In genomic region chr11:6900327-6900999, GRCh38 we compare ENCODE assay signal across 23 cellular contexts. TPM values are rescaled to one million over a fixed set of nuclear protein-coding genes. Genes with fewer than 3 reads are reported as not detected.
DNase-seq lines count a peak whose midpoint lies in the region; ATAC-seq and TF ChIP-seq lines count a peak whose summit lies in the region.
"Had no signal": no experiment of that assay in that cellular context is flagged by ENCODE, and none has a peak within 500 bp of the region (broad histone marks: within the 10 kb centered on the region; RNA-seq: fewer than 3 reads in every experiment).

No MANE protein-coding gene starts in this region.

- POLR2A ChIA-PET in MCF 10A (lab: Yijun Ruan, JAX), result interaction anchor here (0.6 to 1.2 kb wide), 2 partner anchors 26 to 428 kb away, joined by 3 to 4 read pairs; partner anchors contain the start of gene ZNF215
- POLR2A ChIA-PET in activated CD4-positive, alpha-beta T cell treated with anti-CD3 and anti-CD28 coated beads, Interleukin-2, amount 10 ng/mL, durations not matched to agents 7 days and 5 days (lab: Charles Lee), result no interaction called here

- H3K36me3 Mint-ChIP-seq in MCF 10A (ENCODE audit: insufficient read depth, unreplicated experiment) (no peaks in the 10 kb centered on the region), endodermal cell (ENCODE audit: low read depth) (no peaks in the 10 kb centered on the region)
- no peaks in the 10 kb centered on the region for H3K36me3 Mint-ChIP-seq in activated CD4-positive, alpha-beta T cell treated with anti-CD3 and anti-CD28 coated beads, Interleukin-2, amount 10 ng/mL, durations not matched to agents 7 days and 5 days (ENCODE audit: low read depth)
- H3K36me3 Mint-ChIP-seq: CD4-positive, alpha-beta memory T cell; IgD-negative memory B cell had no signal

- CTCF ChIA-PET in MCF 10A (lab: Yijun Ruan, JAX), result interaction anchor here (0.5 to 1.3 kb wide), 5 partner anchors 9 to 544 kb away, joined by 3 to 6 read pairs (median 3); partner anchors contain the start of gene OR10A2
- CTCF ChIA-PET in activated CD4-positive, alpha-beta T cell treated with anti-CD3 and anti-CD28 coated beads, Interleukin-2, amount 10 ng/mL, durations not matched to agents 7 days and 5 days (lab: Charles Lee), result no interaction called here

- H2AFZ ChIP-seq in OCI-LY3 (ENCODE audit: low read depth, low read length), result no peak overlapping the region

- intact Hi-C loops in MCF 10A (cut with micrococcal nuclease) (no loop called here), breast epithelium (cut with DNase I; ENCODE audit: low total_unique reads) (no loop called here)

- BruUV-seq in MCF 10A (replicated peaks; lab: Mats Ljungman, UMichigan), result no TSS peak

- H3K9ac ChIP-seq in OCI-LY3 (ENCODE audit: low read length) (no peak overlapping the region), endodermal cell (ENCODE audit: extremely low read depth, low read length, poor library complexity, severe bottlenecking) (no peak overlapping the region)

- H3K4me1 ChIP-seq in breast epithelium, result no peaks in the 10 kb centered on the region
- H3K4me1 ChIP-seq in OCI-LY3 (ENCODE audit: low read length), result peaks cover 2% of the 10 kb centered on the region
- no peaks in the 10 kb centered on the region for H3K4me1 ChIP-seq in endodermal cell (ENCODE audit: control insufficient read depth, insufficient read depth, low read length)

- H3K79me2 ChIP-seq in OCI-LY3 (ENCODE audit: low read length), result no peaks in the 10 kb centered on the region

- H3K4me2 ChIP-seq in OCI-LY3 (ENCODE audit: low read length), result no peak overlapping the region

- H4K20me1 ChIP-seq in OCI-LY3 (ENCODE audit: insufficient read depth, low read length), result no peaks in the 10 kb centered on the region

- H3K36me3 ChIP-seq in breast epithelium, result no peaks in the 10 kb centered on the region
- no peaks in the 10 kb centered on the region for H3K36me3 ChIP-seq in OCI-LY3 (replicated peaks; ENCODE audit: low read depth, low read length)
- no peaks in the 10 kb centered on the region for H3K36me3 ChIP-seq in endodermal cell (ENCODE audit: control insufficient read depth, insufficient read depth, low read length)

- ATAC-seq in HG03159 (IDR thresholded peaks at IDR 0.05; ENCODE audit: unreplicated experiment), result no peak
- ATAC-seq: right cardiac atrium; stimulated activated naive CD8-positive, alpha-beta T cell treated with anti-CD3 and anti-CD28 coated beads, Interleukin-15, Interleukin-2, amounts not matched to agents 100 U/mL and 50 U/mL, for 24 hours had no signal

- no peak for TF ChIP-seq POLR2A in breast epithelium (IDR thresholded peaks at IDR 0.05)

- H3K9me3 ChIP-seq in breast epithelium (no peaks in the 10 kb centered on the region), OCI-LY3 (ENCODE audit: insufficient read depth, low read length) (no peaks in the 10 kb centered on the region), endodermal cell (ENCODE audit: control insufficient read depth, low read length) (no peaks in the 10 kb centered on the region)

- H3K27me3 Mint-ChIP-seq in MCF 10A (ENCODE audit: insufficient read depth, unreplicated experiment), result no peaks in the 10 kb centered on the region
- H3K27me3 Mint-ChIP-seq in endodermal cell (ENCODE audit: insufficient read depth), result no peaks in the 10 kb centered on the region
- H3K27me3 Mint-ChIP-seq in activated CD4-positive, alpha-beta T cell treated with anti-CD3 and anti-CD28 coated beads, Interleukin-2, amount 10 ng/mL, durations not matched to agents 7 days and 5 days, result peaks cover 9% of the 10 kb centered on the region

- H3K27ac ChIP-seq in breast epithelium (no peak overlapping the region), OCI-LY3 (ENCODE audit: low read length) (no peak overlapping the region), endodermal cell (ENCODE audit: low read depth, low read length) (no peak overlapping the region)

- no peak overlapping the region for H3K4me3 ChIP-seq in breast epithelium
- H3K4me3 ChIP-seq in OCI-LY3 (ENCODE audit: low read length), result no peak overlapping the region
- H3K4me3 ChIP-seq in endodermal cell (ENCODE audit: low read length), result no peak overlapping the region

- H3K27me3 ChIP-seq in breast epithelium (no peaks in the 10 kb centered on the region), OCI-LY3 (ENCODE audit: low read depth, low read length) (no peaks in the 10 kb centered on the region; the same call in 1 of the 2 replicates), endodermal cell (ENCODE audit: control insufficient read depth, insufficient read depth, low read length, poor library complexity, severe bottlenecking) (no peaks in the 10 kb centered on the region)

- H3K27ac Mint-ChIP-seq in MCF 10A (ENCODE audit: low read depth, unreplicated experiment) (no peak overlapping the region), endodermal cell (no peak overlapping the region)
- H3K27ac Mint-ChIP-seq in activated CD4-positive, alpha-beta T cell treated with anti-CD3 and anti-CD28 coated beads, Interleukin-2, amount 10 ng/mL, durations not matched to agents 7 days and 5 days, result no peak overlapping the region
- H3K27ac Mint-ChIP-seq: CD4-positive, alpha-beta memory T cell; IgD-negative memory B cell; T-helper 1 cell treated with Interleukin-12 subunit alpha and Interleukin-12 subunit beta and Interleukin-4 antibody, amounts not matched to agents 30 μg/mL and 1 μg/mL, for 36 hours had no signal

- H3K4me1 Mint-ChIP-seq in MCF 10A (ENCODE audit: insufficient read depth, unreplicated experiment), result no peaks in the 10 kb centered on the region
- no peaks in the 10 kb centered on the region for H3K4me1 Mint-ChIP-seq in endodermal cell
- no peaks in the 10 kb centered on the region for H3K4me1 Mint-ChIP-seq in activated CD4-positive, alpha-beta T cell treated with anti-CD3 and anti-CD28 coated beads, Interleukin-2, amount 10 ng/mL, durations not matched to agents 7 days and 5 days
- H3K4me1 Mint-ChIP-seq: CD4-positive, alpha-beta memory T cell; IgD-negative memory B cell had no signal

- DNase-seq in MCF 10A (ENCODE audit: unreplicated experiment) (peak; percentile 15), breast epithelium (ENCODE audit: low spot score in 2 of 2) (no peak), endodermal cell (no peak), A172 (ENCODE audit: low spot score) (no peak), NCI-H446 treated with DMSO at 0.1 percent for 48 hours (lab: John Stamatoyannopoulos, UW) (no peak)
- DNase-seq in activated CD4-positive, alpha-beta T cell treated with anti-CD3 and anti-CD28 coated beads, Interleukin-2, amount 10 ng/mL, durations not matched to agents 7 days and 5 days, result no peak
- DNase-seq: ACHN; amygdala; CD4-positive, alpha-beta memory T cell; NCI-H1092; NCI-H748 treated with DMSO at 0.1 percent for 48 hours; occipital lobe; right cardiac atrium; stimulated activated naive CD8-positive, alpha-beta T cell treated with anti-CD3 and anti-CD28 coated beads, Interleukin-15, Interleukin-2, amounts not matched to agents 100 U/mL and 50 U/mL, for 24 hours had no signal

- H3K4me3 Mint-ChIP-seq in MCF 10A (ENCODE audit: unreplicated experiment) (no peak overlapping the region), endodermal cell (no peak overlapping the region)
- H3K4me3 Mint-ChIP-seq in activated CD4-positive, alpha-beta T cell treated with anti-CD3 and anti-CD28 coated beads, Interleukin-2, amount 10 ng/mL, durations not matched to agents 7 days and 5 days, result no peak overlapping the region
- H3K4me3 Mint-ChIP-seq: CD4-positive, alpha-beta memory T cell; IgD-negative memory B cell; T-helper 1 cell treated with Interleukin-12 subunit alpha and Interleukin-12 subunit beta and Interleukin-4 antibody, amounts not matched to agents 30 μg/mL and 1 μg/mL, for 36 hours had no signal

- TF ChIP-seq CTCF in MCF 10A (IDR thresholded peaks at IDR 0.05; ENCODE audit: unreplicated experiment) (no peak), breast epithelium (IDR thresholded peaks at IDR 0.05) (no peak), OCI-LY3 (IDR thresholded peaks at IDR 0.05; ENCODE audit: low read depth, low read length) (peak; percentile 23; the same call in 1 of the 2 replicates), endodermal cell (conservative IDR thresholded peaks at IDR 0.05) (peak; percentile 58)

- 50 to 92% methylated on average over 1 to 2 of the region's 2 CpGs for WGBS in endodermal cell (ENCODE audit: insufficient coverage in 1 of 2, insufficient read length in 1 of 2), 2 experiments

- H3K9me3 Mint-ChIP-seq in MCF 10A (ENCODE audit: unreplicated experiment) (no peaks in the 10 kb centered on the region), endodermal cell (peaks cover 18% of the 10 kb centered on the region)
- H3K9me3 Mint-ChIP-seq in activated CD4-positive, alpha-beta T cell treated with anti-CD3 and anti-CD28 coated beads, Interleukin-2, amount 10 ng/mL, durations not matched to agents 7 days and 5 days, result no peaks in the 10 kb centered on the region
- H3K9me3 Mint-ChIP-seq: IgD-negative memory B cell; T-helper 1 cell treated with Interleukin-12 subunit alpha and Interleukin-12 subunit beta and Interleukin-4 antibody, amounts not matched to agents 30 μg/mL and 1 μg/mL, for 36 hours had no signal

RNA-seq across cellular contexts. Expression of gene OR2D2, which starts 8.2 kb away (rescaled TPM):
- total RNA-seq in MCF 10A (2022) (0.37 and 0.56 TPM in 2 replicates), breast epithelium (under 1 TPM in 2 of 3 donors, not detected in 1; 0.44 to 0.66 TPM), endodermal cell (1 to 10 TPM in 1 of 2 donors, not detected in 1; 1.1 TPM)
- not detected for polyA plus RNA-seq in endodermal cell (2013, experiment 1 of 2)
- polyA plus RNA-seq in endodermal cell (2013, experiment 2 of 2), result not detected
- not detected in 2 replicates for total RNA-seq in A172 (2014; rRNA removed; shearing (Covaris generic))
- not detected for total RNA-seq in activated CD4-positive, alpha-beta T cell treated with anti-CD3 and anti-CD28 coated beads, Interleukin-2, amount 10 ng/mL, durations not matched to agents 7 days and 5 days
- total RNA-seq: CD4-positive, alpha-beta memory T cell; Daoy; mucosa of gallbladder; right cardiac atrium had no signal
- polyA plus RNA-seq: CD4-positive, alpha-beta memory T cell; IgD-negative memory B cell; right cardiac atrium had no signal

RNA-seq across cellular contexts. Expression of gene OR2D3, which starts 20.3 kb away (rescaled TPM):
- total RNA-seq in MCF 10A (2022) (not detected in 2 replicates), breast epithelium (not detected), endodermal cell (not detected)
- polyA plus RNA-seq in endodermal cell (2013, experiment 1 of 2), result not detected
- polyA plus RNA-seq in endodermal cell (2013, experiment 2 of 2), result not detected
- not detected in 2 replicates for total RNA-seq in A172 (2014; rRNA removed; shearing (Covaris generic))
- total RNA-seq in activated CD4-positive, alpha-beta T cell treated with anti-CD3 and anti-CD28 coated beads, Interleukin-2, amount 10 ng/mL, durations not matched to agents 7 days and 5 days, result not detected
- total RNA-seq: CD4-positive, alpha-beta memory T cell; cerebellum; Daoy; frontal cortex; mucosa of gallbladder; occipital lobe; right cardiac atrium; ureter had no signal
- polyA plus RNA-seq: CD4-positive, alpha-beta memory T cell; IgD-negative memory B cell; right cardiac atrium had no signal

RNA-seq across cellular contexts. Expression of gene OR10A4, which starts 24.0 kb away (rescaled TPM):
- not detected in 2 replicates for total RNA-seq in MCF 10A (2022)
- not detected for total RNA-seq in breast epithelium
- not detected for total RNA-seq in endodermal cell
- not detected for polyA plus RNA-seq in endodermal cell (2013, experiment 1 of 2)
- polyA plus RNA-seq in endodermal cell (2013, experiment 2 of 2), result not detected
- total RNA-seq in A172 (2014; rRNA removed; shearing (Covaris generic)), result not detected in 2 replicates
- total RNA-seq in activated CD4-positive, alpha-beta T cell treated with anti-CD3 and anti-CD28 coated beads, Interleukin-2, amount 10 ng/mL, durations not matched to agents 7 days and 5 days, result not detected
- total RNA-seq: CD4-positive, alpha-beta memory T cell; cerebellum; Daoy; frontal cortex; mucosa of gallbladder; occipital lobe; right cardiac atrium; ureter had no signal
- polyA plus RNA-seq: CD4-positive, alpha-beta memory T cell; IgD-negative memory B cell; right cardiac atrium had no signal

RNA-seq across cellular contexts. Expression of gene ZNF215, which starts 25.8 kb away (rescaled TPM):
- total RNA-seq in MCF 10A (2022), result 9.2 and 11.1 TPM in 2 replicates
- total RNA-seq in breast epithelium, result 1 to 10 TPM in 2 of 3 donors, under 1 TPM in 1; 0.80 to 3.6 (median 2.3) TPM
- 10 to 100 TPM in 1 of 2 donors, 1 to 10 TPM in 1; 9.9 to 10.2 TPM for total RNA-seq in endodermal cell
- polyA plus RNA-seq in endodermal cell (2013, experiment 1 of 2), result 4.0 TPM
- 3.7 TPM for polyA plus RNA-seq in endodermal cell (2013, experiment 2 of 2)
- total RNA-seq in A172 (2014; rRNA removed; shearing (Covaris generic)), result not detected in 2 replicates
- total RNA-seq in activated CD4-positive, alpha-beta T cell treated with anti-CD3 and anti-CD28 coated beads, Interleukin-2, amount 10 ng/mL, durations not matched to agents 7 days and 5 days, result 1 to 10 TPM in 1 of 2 experiments, under 1 TPM in 1; 0.96 to 1.4 TPM
- total RNA-seq: CD4-positive, alpha-beta memory T cell had no signal
- polyA plus RNA-seq: CD4-positive, alpha-beta memory T cell had no signal

RNA-seq across cellular contexts. Expression of gene OR10A2, which starts 37.6 kb away (rescaled TPM):
- total RNA-seq in MCF 10A (2022) (not detected in 2 replicates), breast epithelium (not detected), endodermal cell (not detected)
- polyA plus RNA-seq in endodermal cell (2013, experiment 1 of 2), result not detected
- polyA plus RNA-seq in endodermal cell (2013, experiment 2 of 2), result not detected
- total RNA-seq in A172 (2014; rRNA removed; shearing (Covaris generic)), result not detected in 2 replicates
- not detected for total RNA-seq in activated CD4-positive, alpha-beta T cell treated with anti-CD3 and anti-CD28 coated beads, Interleukin-2, amount 10 ng/mL, durations not matched to agents 7 days and 5 days
- total RNA-seq: CD4-positive, alpha-beta memory T cell; cerebellum; Daoy; frontal cortex; mucosa of gallbladder; occipital lobe; right cardiac atrium; ureter had no signal
- polyA plus RNA-seq: CD4-positive, alpha-beta memory T cell; IgD-negative memory B cell; right cardiac atrium had no signal

Comparison
In these comparisons a context has a peak if more than half of its experiments do, and no peak if none do; other contexts are left out.
1. CTCF ChIP-seq: peak in OCI-LY3 (single experiment) and endodermal cell (single experiment); none in MCF 10A (single experiment) and breast epithelium (0 of 3).